Comparison of ENCODE assay signal across 18 cellular contexts in the genomic region with DNA sequence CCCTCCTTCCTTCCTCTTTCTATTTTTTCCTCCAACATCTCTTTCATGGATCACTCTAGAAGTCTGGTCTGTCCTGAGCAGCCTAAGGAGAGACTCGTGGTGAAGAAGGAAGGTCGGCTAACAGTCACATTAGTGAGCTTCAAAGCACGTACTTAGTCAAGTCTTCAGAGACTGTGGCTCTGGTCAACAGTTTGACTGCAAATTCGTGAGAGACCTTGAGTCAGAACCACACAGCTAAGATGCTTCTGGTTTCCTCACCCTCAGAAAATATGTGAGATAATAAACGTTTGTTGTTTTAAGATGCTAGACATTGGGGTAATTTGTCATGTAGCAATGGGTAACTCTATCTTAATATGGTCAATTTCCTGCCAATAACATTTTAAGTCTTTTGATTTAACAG.
DNase-seq lines count a peak whose midpoint lies in the region; ATAC-seq and TF ChIP-seq lines count a peak whose summit lies in the region.
"Had no signal": no experiment of that assay in that cellular context is flagged by ENCODE, and none has a peak within 500 bp of the region (broad histone marks: within the 10 kb centered on the region; RNA-seq: fewer than 3 reads in every experiment).

No MANE protein-coding gene starts in this region.

- no peak overlapping the region for H2BK15ac ChIP-seq in IMR-90 (ENCODE audit: low read depth, low read length)

- no peak overlapping the region for H3K9ac ChIP-seq in IMR-90 (ENCODE audit: low read depth, low read length)

- H2BK20ac ChIP-seq in IMR-90 (ENCODE audit: low read depth, low read length) = no peak overlapping the region

- H3K4me3 ChIP-seq in AG04449 (ENCODE audit: low read depth, low read length) = no peak overlapping the region
- H3K4me3 ChIP-seq in IMR-90 (ENCODE audit: insufficient read depth, low read depth, low read length) = no peak overlapping the region
- H3K4me3 ChIP-seq in ovary = no peak overlapping the region
- H3K4me3 ChIP-seq in MG63 = no peak overlapping the region
- H3K4me3 ChIP-seq: GM23338, SJCRH30 had no signal

- dilution Hi-C loops in IMR-90 (cut with HindIII; ENCODE audit: low sequenced_read_pairs, unreplicated experiment) = no loop called here

- no peaks in the 10 kb centered on the region for H3K79me1 ChIP-seq in IMR-90 (ENCODE audit: low read depth in 1 of 2, low read length in 2 of 2)

- H3K9me3 Mint-ChIP-seq in neural crest cell = no peaks in the 10 kb centered on the region
- H3K9me3 Mint-ChIP-seq: GM23338 had no signal

- no peak overlapping the region for H2AK9ac ChIP-seq in IMR-90 (replicated peaks; ENCODE audit: low read depth, low read length, poor library complexity)

- no peak overlapping the region for H3K27ac ChIP-seq in IMR-90 (ENCODE audit: insufficient read depth, low read length)
- no peak overlapping the region for H3K27ac ChIP-seq in substantia nigra (ENCODE audit: low read depth, low read length, poor library complexity, severe bottlenecking)
- H3K27ac ChIP-seq in ovary = no peak overlapping the region
- H3K27ac ChIP-seq: RWPE1, SJCRH30 had no signal

- TF ChIP-seq POLR2A in IMR-90 (IDR thresholded peaks at IDR 0.05; ENCODE audit: low read depth, low read length) (no peak), ovary (IDR thresholded peaks at IDR 0.05) (no peak)

- H3K56ac ChIP-seq in IMR-90 (ENCODE audit: extremely low read depth, insufficient read depth, low read length) = no peak overlapping the region

- H3K36me3 ChIP-seq in IMR-90 (ENCODE audit: control insufficient read depth, insufficient read depth, low read length) (no peaks in the 10 kb centered on the region), ovary (no peaks in the 10 kb centered on the region), MG63 (no peaks in the 10 kb centered on the region)
- H3K36me3 ChIP-seq: SJCRH30 had no signal

- intact Hi-C loops in IMR-90 (cut with micrococcal nuclease) (no loop called here), ovary (cut with DNase I) (no loop called here)

- CTCF ChIA-PET in AG04449 (lab: Yijun Ruan, JAX) (no interaction called here), IMR-90 (lab: Yijun Ruan, JAX) (no interaction called here)

- peak overlapping the region; percentile 8 for H2AFZ ChIP-seq in IMR-90 (replicated peaks; ENCODE audit: low read length, poor library complexity)
- H2AFZ ChIP-seq: GM23338 had no signal

- no peaks in the 10 kb centered on the region for H4K20me1 ChIP-seq in IMR-90 (ENCODE audit: insufficient read depth, low read length)

- in situ Hi-C loops in IMR-90 (cut with MboI; ENCODE audit: low sequenced_read_pairs) = no loop called here

- H4K91ac ChIP-seq in IMR-90 (ENCODE audit: insufficient read depth, low read depth, low read length) = no peak overlapping the region

- H3K4ac ChIP-seq in IMR-90 (ENCODE audit: low read depth, low read length) = no peak overlapping the region

- H3K4me1 ChIP-seq in IMR-90 (ENCODE audit: control insufficient read depth, insufficient read depth, low read length) (peaks cover 2% of the 10 kb centered on the region; the same call in 1 of the 2 replicates), ovary (ENCODE audit: insufficient read depth) (no peaks in the 10 kb centered on the region)
- H3K4me1 ChIP-seq: SJCRH30 had no signal

- H3K4me3 Mint-ChIP-seq in neural crest cell = no peak overlapping the region
- H3K4me3 Mint-ChIP-seq: CD4-positive, CD25-positive, alpha-beta regulatory T cell; GM23338 had no signal

- no peak overlapping the region for H3K18ac ChIP-seq in IMR-90 (ENCODE audit: low read depth, low read length)

- H2BK5ac ChIP-seq in IMR-90 (ENCODE audit: low read depth, low read length, poor library complexity, severe bottlenecking) = no peak overlapping the region

- DNase-seq in AG04449 (ENCODE audit: low read depth, low spot score) (peak; percentile 41), IMR-90 (peak; percentile 13), amniotic epithelial cell (ENCODE audit: low read depth) (peak; percentile 18), neural crest cell (ENCODE audit: low read depth, low spot score) (no peak), substantia nigra (lab: John Stamatoyannopoulos, UW) (no peak), ovary (no peak), MG63 (no peak)
- DNase-seq: CD4-positive, CD25-positive, alpha-beta regulatory T cell; DMS53; KG1; NCI-H1092 treated with DMSO at 0.1 percent for 48 hours; NCI-H2081 treated with DMSO at 0.1 percent for 48 hours; NCI-H510A; NCI-H774; PC-3; SJCRH30 had no signal

- no CpG with 5 or more reads among the region's 5 CpGs for WGBS in IMR-90 (ENCODE audit: extremely low coverage in 2 of 2, insufficient read length in 1 of 2), 2 experiments
- 54 to 76% (median 57%) methylated on average over 5 of the region's 5 CpGs for WGBS in ovary, 3 donors

- H4K8ac ChIP-seq in IMR-90 (ENCODE audit: low read depth in 2 of 2, low read length in 2 of 2) = no peak overlapping the region

- no peaks in the 10 kb centered on the region for H3K36me3 Mint-ChIP-seq in neural crest cell (ENCODE audit: low read depth)
- H3K36me3 Mint-ChIP-seq: CD4-positive, CD25-positive, alpha-beta regulatory T cell had no signal

- H3K14ac ChIP-seq in IMR-90 (replicated peaks; ENCODE audit: low read depth, low read length) = no peak overlapping the region

- H3K9me1 ChIP-seq in IMR-90 (ENCODE audit: insufficient read depth, low read length) = no peaks in the 10 kb centered on the region

- H3K27ac Mint-ChIP-seq in neural crest cell (ENCODE audit: unreplicated experiment) = peak overlapping the region; percentile 89
- H3K27ac Mint-ChIP-seq: CD4-positive, CD25-positive, alpha-beta regulatory T cell; GM23338 had no signal

- TF ChIP-seq CTCF in AG04449 (IDR thresholded peaks at IDR 0.05; ENCODE audit: insufficient read depth, low read length, missing control alignments) (no peak), IMR-90 (conservative IDR thresholded peaks at IDR 0.05; ENCODE audit: low read depth, low read length) (no peak), neural crest cell (conservative IDR thresholded peaks at IDR 0.05) (no peak), ovary (IDR thresholded peaks at IDR 0.05) (no peak)

- H2AK5ac ChIP-seq in IMR-90 (ENCODE audit: low read depth, low read length) = no peak overlapping the region

- no peak overlapping the region for H2BK120ac ChIP-seq in IMR-90 (ENCODE audit: low read depth, low read length)

- H3K4me2 ChIP-seq in IMR-90 (ENCODE audit: low read depth, low read length) = no peak overlapping the region; the same call in 1 of the 2 replicates
- H3K4me2 ChIP-seq: GM23338 had no signal

- no peak for TF ChIP-seq EP300 in ovary (IDR thresholded peaks at IDR 0.05)

- ATAC-seq in IMR-90 (ENCODE audit: low read depth) = no peak
- ATAC-seq: GM23338, PC-3 had no signal

- H3K4me1 Mint-ChIP-seq in neural crest cell = no peaks in the 10 kb centered on the region
- H3K4me1 Mint-ChIP-seq: CD4-positive, CD25-positive, alpha-beta regulatory T cell; GM23338 had no signal

- H3K9me3 ChIP-seq in IMR-90 (ENCODE audit: control insufficient read depth, insufficient read depth, low read length) = no peaks in the 10 kb centered on the region
- H3K9me3 ChIP-seq in ovary = no peaks in the 10 kb centered on the region
- no peaks in the 10 kb centered on the region for H3K9me3 ChIP-seq in MG63
- H3K9me3 ChIP-seq: SJCRH30 had no signal

- H3K23ac ChIP-seq in IMR-90 (ENCODE audit: low read depth, low read length) = no peak overlapping the region

- BruUV-seq in IMR-90 (replicated peaks; lab: Mats Ljungman, UMichigan) = no TSS peak

- no peaks in the 10 kb centered on the region for H3K27me3 ChIP-seq in IMR-90 (ENCODE audit: control insufficient read depth, insufficient read depth, low read length)
- no peaks in the 10 kb centered on the region for H3K27me3 ChIP-seq in ovary
- no peaks in the 10 kb centered on the region for H3K27me3 ChIP-seq in MG63
- H3K27me3 ChIP-seq: SJCRH30 had no signal

- no peak overlapping the region for H4K5ac ChIP-seq in IMR-90 (ENCODE audit: low read depth, low read length)

- H3K27me3 Mint-ChIP-seq in neural crest cell (ENCODE audit: low read depth) = no peaks in the 10 kb centered on the region

- POLR2A ChIA-PET in AG04449 (lab: Yijun Ruan, JAX) (interaction anchor here (0.6 kb wide), 1 partner anchor 41 kb away, joined by 3 read pairs; no protein-coding TSS in a partner anchor), IMR-90 (lab: Charles Lee; ENCODE audit: unreplicated experiment) (no interaction called here)

- TF ChIP-seq RAD21 in IMR-90 (IDR thresholded peaks at IDR 0.05; ENCODE audit: low read length) = no peak

TF ChIP-seq in IMR-90, 13 proteins besides CTCF, POLR2A, EP300 and RAD21:
- TF ChIP-seq BHLHE40 (IDR thresholded peaks at IDR 0.05; ENCODE audit: low read depth, low read length) = no peak
- TF ChIP-seq CHD1 (IDR thresholded peaks at IDR 0.05; ENCODE audit: low read depth, low read length) = no peak
- TF ChIP-seq MAFK (IDR thresholded peaks at IDR 0.05; ENCODE audit: low read depth, low read length) = no peak
- no peak for TF ChIP-seq MAZ (IDR thresholded peaks at IDR 0.05; ENCODE audit: borderline replicate concordance, low read depth, low read length)
- TF ChIP-seq SMC3 (IDR thresholded peaks at IDR 0.05; ENCODE audit: low read depth, low read length) = no peak
- TF ChIP-seq NFE2L2 (IDR thresholded peaks at IDR 0.05; ENCODE audit: low read depth, low read length) = no peak
- TF ChIP-seq, protein P1, sequence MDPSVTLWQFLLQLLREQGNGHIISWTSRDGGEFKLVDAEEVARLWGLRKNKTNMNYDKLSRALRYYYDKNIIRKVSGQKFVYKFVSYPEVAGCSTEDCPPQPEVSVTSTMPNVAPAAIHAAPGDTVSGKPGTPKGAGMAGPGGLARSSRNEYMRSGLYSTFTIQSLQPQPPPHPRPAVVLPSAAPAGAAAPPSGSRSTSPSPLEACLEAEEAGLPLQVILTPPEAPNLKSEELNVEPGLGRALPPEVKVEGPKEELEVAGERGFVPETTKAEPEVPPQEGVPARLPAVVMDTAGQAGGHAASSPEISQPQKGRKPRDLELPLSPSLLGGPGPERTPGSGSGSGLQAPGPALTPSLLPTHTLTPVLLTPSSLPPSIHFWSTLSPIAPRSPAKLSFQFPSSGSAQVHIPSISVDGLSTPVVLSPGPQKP (IDR thresholded peaks at IDR 0.05; ENCODE audit: borderline replicate concordance, low read depth, low read length) = no peak
- no peak for TF ChIP-seq FOS (IDR thresholded peaks at IDR 0.05; ENCODE audit: low read depth, low read length)
- no peak for TF ChIP-seq MXI1 (IDR thresholded peaks at IDR 0.05; ENCODE audit: borderline replicate concordance, low read depth, low read length)
- TF ChIP-seq RCOR1 (IDR thresholded peaks at IDR 0.05; ENCODE audit: insufficient replicate concordance, low read length) = no peak
- no peak for TF ChIP-seq RFX5 (IDR thresholded peaks at IDR 0.05; ENCODE audit: low read depth, low read length)
- no peak for TF ChIP-seq CEBPB (IDR thresholded peaks at IDR 0.05; ENCODE audit: low read depth, low read length)

Comparison
In these comparisons a context has a peak if more than half of its experiments do, and no peak if none do; other contexts are left out.
1. DNase-seq: peak in AG04449 (single experiment), IMR-90 (single experiment) and amniotic epithelial cell (single experiment); none in neural crest cell (single experiment), substantia nigra (0 of 49), ovary (0 of 5) and MG63 (single experiment).